ENCODE assay signal across 1 cellular context in genomic region chr3:29307229-29307796, GRCh38.
TF ChIP-seq lines count a peak whose summit lies in the region.

No MANE protein-coding gene starts in this region.

TF ChIP-seq in GM12878, 131 proteins besides CTCF, POLR2A, EP300 and RAD21:
- TF ChIP-seq, protein P1, sequence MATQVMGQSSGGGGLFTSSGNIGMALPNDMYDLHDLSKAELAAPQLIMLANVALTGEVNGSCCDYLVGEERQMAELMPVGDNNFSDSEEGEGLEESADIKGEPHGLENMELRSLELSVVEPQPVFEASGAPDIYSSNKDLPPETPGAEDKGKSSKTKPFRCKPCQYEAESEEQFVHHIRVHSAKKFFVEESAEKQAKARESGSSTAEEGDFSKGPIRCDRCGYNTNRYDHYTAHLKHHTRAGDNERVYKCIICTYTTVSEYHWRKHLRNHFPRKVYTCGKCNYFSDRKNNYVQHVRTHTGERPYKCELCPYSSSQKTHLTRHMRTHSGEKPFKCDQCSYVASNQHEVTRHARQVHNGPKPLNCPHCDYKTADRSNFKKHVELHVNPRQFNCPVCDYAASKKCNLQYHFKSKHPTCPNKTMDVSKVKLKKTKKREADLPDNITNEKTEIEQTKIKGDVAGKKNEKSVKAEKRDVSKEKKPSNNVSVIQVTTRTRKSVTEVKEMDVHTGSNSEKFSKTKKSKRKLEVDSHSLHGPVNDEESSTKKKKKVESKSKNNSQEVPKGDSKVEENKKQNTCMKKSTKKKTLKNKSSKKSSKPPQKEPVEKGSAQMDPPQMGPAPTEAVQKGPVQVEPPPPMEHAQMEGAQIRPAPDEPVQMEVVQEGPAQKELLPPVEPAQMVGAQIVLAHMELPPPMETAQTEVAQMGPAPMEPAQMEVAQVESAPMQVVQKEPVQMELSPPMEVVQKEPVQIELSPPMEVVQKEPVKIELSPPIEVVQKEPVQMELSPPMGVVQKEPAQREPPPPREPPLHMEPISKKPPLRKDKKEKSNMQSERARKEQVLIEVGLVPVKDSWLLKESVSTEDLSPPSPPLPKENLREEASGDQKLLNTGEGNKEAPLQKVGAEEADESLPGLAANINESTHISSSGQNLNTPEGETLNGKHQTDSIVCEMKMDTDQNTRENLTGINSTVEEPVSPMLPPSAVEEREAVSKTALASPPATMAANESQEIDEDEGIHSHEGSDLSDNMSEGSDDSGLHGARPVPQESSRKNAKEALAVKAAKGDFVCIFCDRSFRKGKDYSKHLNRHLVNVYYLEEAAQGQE (IDR thresholded peaks at IDR 0.05; ENCODE audit: low read depth, low read length): no peak
- peak; percentile 45; the same call in 1 of the 2 replicates for TF ChIP-seq RUNX3 (IDR thresholded peaks at IDR 0.05; ENCODE audit: low read length)
TF ChIP-seq in GM12878: peak in this region for 1.
